12 cellular contexts compared by ENCODE assay signal in the genomic region with DNA sequence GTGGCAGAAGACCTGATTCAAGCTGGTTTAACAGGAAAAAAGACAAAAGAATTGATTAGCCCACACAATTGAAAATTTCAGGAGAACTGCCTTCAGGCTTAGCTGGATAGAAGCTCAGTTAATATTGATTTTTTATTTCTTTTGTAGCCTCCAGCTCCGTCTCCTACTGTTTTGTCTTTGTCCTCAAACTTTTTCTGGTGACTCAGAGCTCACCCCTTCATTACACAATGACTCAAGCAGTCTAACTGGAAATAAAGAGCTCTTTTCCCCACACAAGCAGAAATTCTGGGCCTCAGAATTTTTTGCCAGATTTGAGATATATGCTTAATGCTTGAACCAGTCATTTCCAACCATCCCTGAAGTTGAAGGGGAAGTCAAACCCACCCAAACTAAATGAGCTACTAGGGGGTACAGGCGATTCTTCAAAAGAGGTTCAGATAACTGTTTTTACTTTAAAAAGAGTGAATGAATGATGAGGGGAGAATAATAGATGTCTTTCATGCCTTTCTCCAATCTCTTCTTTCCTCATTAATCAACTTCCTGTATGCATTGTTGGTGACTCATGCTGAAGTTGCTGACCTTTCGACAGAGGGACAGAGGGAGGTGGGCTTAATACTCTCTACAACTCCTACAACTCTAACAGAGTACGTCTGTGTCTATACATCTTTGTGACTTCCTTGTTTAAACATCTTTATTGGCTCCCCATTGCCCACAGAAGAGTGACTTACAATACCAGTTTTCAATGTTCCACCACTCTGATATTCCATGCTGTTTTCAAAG. TPM values are rescaled to one million over a fixed set of nuclear protein-coding genes. Genes with fewer than 3 reads are reported as not detected.
DNase-seq lines count a peak whose midpoint lies in the region; FAIRE-seq and TF ChIP-seq lines count a peak whose summit lies in the region.
"Had no signal": no experiment of that assay in that cellular context is flagged by ENCODE, and none has a peak within 500 bp of the region (broad histone marks: within the 10 kb centered on the region; RNA-seq: fewer than 3 reads in every experiment).

No MANE protein-coding gene starts in this region.

- FAIRE-seq in GM12891 (lab: Jason Lieb, UNC) = no peak

- DNase-seq in COLO829 (ENCODE audit: low spot score) = peak; percentile 98
- peak; percentile 86 for DNase-seq in M059J (ENCODE audit: low read depth)
- DNase-seq in choroid plexus epithelial cell (ENCODE audit: low read depth) = peak; percentile 70
- DNase-seq in activated CD4-positive, CD25-positive, alpha-beta regulatory T cell treated with anti-CD3 and anti-CD28 coated beads, Interleukin-2, amount 50 U/mL, for 72 hours = no peak
- DNase-seq in occipital lobe (lab: John Stamatoyannopoulos, UW) = no peak
- no peak for DNase-seq in 8988T
- DNase-seq in GM12891 (ENCODE audit: insufficient read length, low spot score) = no peak
- DNase-seq: amygdala; CD4-positive, alpha-beta memory T cell; islet precursor cell; NCI-H446 had no signal

- peak overlapping the region; percentile 94 for H3K27ac ChIP-seq in mesodermal cell (ENCODE audit: low read depth, low read length, severe bottlenecking)

- no peak overlapping the region for H3K4me3 ChIP-seq in choroid plexus epithelial cell (ENCODE audit: low read depth, low read length)
- H3K4me3 ChIP-seq in mesodermal cell (ENCODE audit: extremely low read depth, insufficient read depth, low read length, poor library complexity, severe bottlenecking) = no peak overlapping the region

- TF ChIP-seq POLR2A in GM12891 (IDR thresholded peaks at IDR 0.05; ENCODE audit: low read depth, low read length) = no peak

- 60 to 71% methylated on average over 1 to 2 of the region's 4 CpGs for WGBS in mesodermal cell (ENCODE audit: insufficient coverage in 2 of 2), 2 experiments

- no peaks in the 10 kb centered on the region for H3K36me3 ChIP-seq in mesodermal cell (ENCODE audit: control insufficient read depth, insufficient read depth, low read length)

- TF ChIP-seq CTCF in choroid plexus epithelial cell (conservative IDR thresholded peaks at IDR 0.05; ENCODE audit: low read depth, low read length) = no peak

- peaks cover 19% of the 10 kb centered on the region for H3K9me3 ChIP-seq in mesodermal cell (ENCODE audit: control insufficient read depth, low read length)

- H3K4me1 ChIP-seq in mesodermal cell (ENCODE audit: control insufficient read depth, insufficient read depth, low read length, poor library complexity, severe bottlenecking) = peaks cover 26% of the 10 kb centered on the region

TF ChIP-seq in GM12891, 5 proteins besides CTCF, POLR2A, EP300 and RAD21:
- TF ChIP-seq POU2F2 (IDR thresholded peaks at IDR 0.05; ENCODE audit: low read depth, low read length) (no peak), TAF1 (IDR thresholded peaks at IDR 0.05; ENCODE audit: low read depth, low read length) (no peak), PAX5 (IDR thresholded peaks at IDR 0.05; ENCODE audit: insufficient read depth, low read length, severe bottlenecking) (no peak), SPI1 (IDR thresholded peaks at IDR 0.05; ENCODE audit: low read depth, low read length) (no peak), POLR2AphosphoS5 (IDR thresholded peaks at IDR 0.05; ENCODE audit: low read depth, low read length) (no peak)

RNA-seq across cellular contexts. Expression of gene ACP6, which starts 6.2 kb away (rescaled TPM):
- total RNA-seq in M059J (2014; rRNA removed; shearing (Covaris generic)) = 5.0 and 10.0 TPM in 2 replicates
- polyA plus RNA-seq in mesodermal cell (2013, experiment 1 of 2) = 14.9 TPM
- polyA plus RNA-seq in mesodermal cell (2013, experiment 2 of 2) = 15.1 TPM
- total RNA-seq in occipital lobe = 16.5 TPM
- polyA plus RNA-seq in GM12891 (2012; ENCODE audit: low read depth, missing spikeins) = 8.4 TPM

Comparison
In these comparisons a context has a peak if more than half of its experiments do, and no peak if none do; other contexts are left out.
1. DNase-seq: peak in COLO829 (single experiment), M059J (single experiment) and choroid plexus epithelial cell (single experiment); none in activated CD4-positive, CD25-positive, alpha-beta regulatory T cell treated with anti-CD3 and anti-CD28 coated beads, Interleukin-2, amount 50 U/mL, for 72 hours (single experiment), occipital lobe (single experiment), 8988T (single experiment) and GM12891 (single experiment).